In the genomic region with DNA sequence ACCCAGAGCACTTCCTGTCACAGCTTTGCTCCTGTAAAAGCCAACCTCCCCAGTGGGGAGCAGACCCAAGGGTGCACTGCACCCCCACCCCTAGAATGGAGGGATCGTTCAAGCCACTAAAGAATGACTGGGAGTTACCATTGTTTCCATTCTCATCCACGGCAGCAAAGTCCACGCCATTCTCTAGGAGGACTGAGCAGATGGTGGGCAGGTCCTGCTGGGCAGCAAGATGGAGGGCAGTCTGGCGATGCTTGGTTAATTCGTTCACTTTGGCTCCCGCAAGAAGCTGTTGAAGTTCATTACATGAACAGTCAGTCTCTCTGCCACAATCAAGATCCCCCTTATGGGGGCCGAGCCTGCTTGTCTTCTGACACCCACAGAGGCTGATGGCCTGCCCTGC, we compare ENCODE assay signal across 29 cellular contexts. TPM values are rescaled to one million over a fixed set of nuclear protein-coding genes. Genes with fewer than 3 reads are reported as not detected.
A peak's percentile ranks its signal among the peaks of the same experiment; 100 is the strongest.
DNase-seq lines count a peak whose midpoint lies in the region; ATAC-seq and TF ChIP-seq lines count a peak whose summit lies in the region.
"Had no signal": no experiment of that assay in that cellular context is flagged by ENCODE, and none has a peak within 500 bp of the region (broad histone marks: within the 10 kb centered on the region; RNA-seq: fewer than 3 reads in every experiment).

No MANE protein-coding gene starts in this region.

- CTCF ChIA-PET in activated naive CD4-positive, alpha-beta T cell treated with anti-CD3 and anti-CD28 coated beads, Interleukin-2, amount 10 ng/mL, durations not matched to agents 7 days and 5 days (lab: Charles Lee) = interaction anchor here (1.2 kb wide), 1 partner anchor 43 kb away, joined by 5 read pairs; no protein-coding TSS in a partner anchor
- CTCF ChIA-PET in naive thymus-derived CD4-positive, alpha-beta T cell (lab: Charles Lee) = interaction anchor here (0.9 to 1.6 kb wide), 3 partner anchors 11 to 68 kb away, joined by 3 read pairs; no protein-coding TSS in a partner anchor

- no peaks in the 10 kb centered on the region for H3K27me3 Mint-ChIP-seq in activated naive CD4-positive, alpha-beta T cell treated with anti-CD3 and anti-CD28 coated beads, Interleukin-2, amount 10 ng/mL, durations not matched to agents 7 days and 5 days
- H3K27me3 Mint-ChIP-seq in activated T-helper 1 cell treated with anti-CD3 and anti-CD28 coated beads, Interleukin-12 subunit alpha, Interleukin-12 subunit beta, Interleukin-2, Interleukin-4 antibody, amounts not matched to agents 30 ng/mL and 10 ng/mL and 1 ng/mL, durations not matched to agents 14 hours and 24 hours and 36 hours (ENCODE audit: insufficient read depth) = no peaks in the 10 kb centered on the region
- no peaks in the 10 kb centered on the region for H3K27me3 Mint-ChIP-seq in naive thymus-derived CD4-positive, alpha-beta T cell

- ATAC-seq in activated naive CD4-positive, alpha-beta T cell treated with anti-CD3 and anti-CD28 coated beads, Interleukin-2, amount 50 U/mL, for 72 hours = no peak
- no peak for ATAC-seq in naive thymus-derived CD4-positive, alpha-beta T cell
- ATAC-seq in GM18511 (IDR thresholded peaks at IDR 0.05; ENCODE audit: unreplicated experiment) = no peak
- no peak for ATAC-seq in GM21529 (IDR thresholded peaks at IDR 0.05; ENCODE audit: unreplicated experiment)
- ATAC-seq: left colon, upper lobe of right lung had no signal

- peak overlapping the region; percentile 98 for H3K4me2 ChIP-seq in KMS-11

- H3K79me2 ChIP-seq in KMS-11 (ENCODE audit: insufficient read depth, low read depth) = peaks cover 8% of the 10 kb centered on the region; the same call in 1 of the 2 replicates

- no peaks in the 10 kb centered on the region for H4K20me1 ChIP-seq in KMS-11 (ENCODE audit: insufficient read depth)

- H3K27me3 ChIP-seq in KMS-11 (ENCODE audit: insufficient read depth, low read depth) = no peaks in the 10 kb centered on the region
- H3K27me3 ChIP-seq in naive thymus-derived CD4-positive, alpha-beta T cell (ENCODE audit: control insufficient read depth in 2 of 2, insufficient read depth in 2 of 2, low read length in 2 of 2) = no peaks in the 10 kb centered on the region
- H3K27me3 ChIP-seq: BE2C, breast epithelium, colonic mucosa, upper lobe of right lung had no signal

- H3K9me3 Mint-ChIP-seq in activated naive CD4-positive, alpha-beta T cell treated with anti-CD3 and anti-CD28 coated beads, Interleukin-2, amount 10 ng/mL, durations not matched to agents 7 days and 5 days = no peaks in the 10 kb centered on the region
- no peaks in the 10 kb centered on the region for H3K9me3 Mint-ChIP-seq in activated naive CD4-positive, alpha-beta T cell treated with anti-CD3 and anti-CD28 coated beads, Interleukin-2, amount 50 U/mL, for 72 hours
- no peaks in the 10 kb centered on the region for H3K9me3 Mint-ChIP-seq in activated T-helper 1 cell treated with anti-CD3 and anti-CD28 coated beads, Interleukin-12 subunit alpha, Interleukin-12 subunit beta, Interleukin-2, Interleukin-4 antibody, amounts not matched to agents 30 ng/mL and 10 ng/mL and 1 ng/mL, durations not matched to agents 14 hours and 24 hours and 36 hours
- H3K9me3 Mint-ChIP-seq in naive thymus-derived CD4-positive, alpha-beta T cell = no peaks in the 10 kb centered on the region
- H3K9me3 Mint-ChIP-seq: neural crest cell had no signal

- no peaks in the 10 kb centered on the region; the same call in 1 of the 2 replicates for H3K36me3 ChIP-seq in KMS-11 (ENCODE audit: insufficient read depth)
- peaks cover 42 to 64% (median 45%) of the 10 kb centered on the region in 3 experiments for H3K36me3 ChIP-seq in naive thymus-derived CD4-positive, alpha-beta T cell (ENCODE audit: control insufficient read depth in 2 of 3, insufficient read depth in 3 of 3, low read length in 3 of 3)

- intact Hi-C loops in activated T-helper 1 cell treated with anti-CD3 and anti-CD28 coated beads, Interleukin-12 subunit alpha, Interleukin-12 subunit beta, Interleukin-2, Interleukin-4 antibody, amounts not matched to agents 30 ng/mL and 10 ng/mL and 1 ng/mL, durations not matched to agents 14 hours and 24 hours and 36 hours (cut with micrococcal nuclease) = no loop called here
- intact Hi-C loops in naive thymus-derived CD4-positive, alpha-beta T cell (cut with micrococcal nuclease) = no loop called here

- H3K36me3 Mint-ChIP-seq in activated naive CD4-positive, alpha-beta T cell treated with anti-CD3 and anti-CD28 coated beads, Interleukin-2, amount 10 ng/mL, durations not matched to agents 7 days and 5 days = peaks cover 79% of the 10 kb centered on the region
- peaks cover 33 to 44% of the 10 kb centered on the region in 2 donors for H3K36me3 Mint-ChIP-seq in activated naive CD4-positive, alpha-beta T cell treated with anti-CD3 and anti-CD28 coated beads, Interleukin-2, amount 50 U/mL, for 72 hours
- H3K36me3 Mint-ChIP-seq in activated T-helper 1 cell treated with anti-CD3 and anti-CD28 coated beads, Interleukin-12 subunit alpha, Interleukin-12 subunit beta, Interleukin-2, Interleukin-4 antibody, amounts not matched to agents 30 ng/mL and 10 ng/mL and 1 ng/mL, durations not matched to agents 14 hours and 24 hours and 36 hours (ENCODE audit: low read depth) = peaks cover 67% of the 10 kb centered on the region
- peaks cover 8 to 55% (median 28%) of the 10 kb centered on the region in 5 donors for H3K36me3 Mint-ChIP-seq in naive thymus-derived CD4-positive, alpha-beta T cell

- H3K4me1 Mint-ChIP-seq in activated naive CD4-positive, alpha-beta T cell treated with anti-CD3 and anti-CD28 coated beads, Interleukin-2, amount 10 ng/mL, durations not matched to agents 7 days and 5 days = peaks cover 53% of the 10 kb centered on the region
- peaks cover 47% of the 10 kb centered on the region for H3K4me1 Mint-ChIP-seq in activated T-helper 1 cell treated with anti-CD3 and anti-CD28 coated beads, Interleukin-12 subunit alpha, Interleukin-12 subunit beta, Interleukin-2, Interleukin-4 antibody, amounts not matched to agents 30 ng/mL and 10 ng/mL and 1 ng/mL, durations not matched to agents 14 hours and 24 hours and 36 hours (ENCODE audit: low read depth)
- H3K4me1 Mint-ChIP-seq in naive thymus-derived CD4-positive, alpha-beta T cell = peaks cover 43 to 73% (median 55%) of the 10 kb centered on the region in 7 donors
- H3K4me1 Mint-ChIP-seq: neural crest cell had no signal

- no peak for TF ChIP-seq CTCF in KMS-11 (conservative IDR thresholded peaks at IDR 0.05; ENCODE audit: low read depth, low read length)

- no peak overlapping the region for H2AFZ ChIP-seq in KMS-11 (ENCODE audit: low read depth)
- H2AFZ ChIP-seq: parathyroid adenoma had no signal

- H3K4me3 Mint-ChIP-seq in activated naive CD4-positive, alpha-beta T cell treated with anti-CD3 and anti-CD28 coated beads, Interleukin-2, amount 10 ng/mL, durations not matched to agents 7 days and 5 days = no peak overlapping the region
- H3K4me3 Mint-ChIP-seq in activated T-helper 1 cell treated with anti-CD3 and anti-CD28 coated beads, Interleukin-12 subunit alpha, Interleukin-12 subunit beta, Interleukin-2, Interleukin-4 antibody, amounts not matched to agents 30 ng/mL and 10 ng/mL and 1 ng/mL, durations not matched to agents 14 hours and 24 hours and 36 hours = peak overlapping the region; percentile 2
- H3K4me3 Mint-ChIP-seq in naive thymus-derived CD4-positive, alpha-beta T cell = peak overlapping the region in 7 of 10 donors; percentile 11 to 93 (median 59)
- H3K4me3 Mint-ChIP-seq: neural crest cell had no signal

- H3K9ac ChIP-seq in KMS-11 = no peak overlapping the region
- H3K9ac ChIP-seq: parathyroid adenoma had no signal

- H3K27ac Mint-ChIP-seq in activated naive CD4-positive, alpha-beta T cell treated with anti-CD3 and anti-CD28 coated beads, Interleukin-2, amount 10 ng/mL, durations not matched to agents 7 days and 5 days = peak overlapping the region; percentile 97
- no peak overlapping the region for H3K27ac Mint-ChIP-seq in activated naive CD4-positive, alpha-beta T cell treated with anti-CD3 and anti-CD28 coated beads, Interleukin-2, amount 50 U/mL, for 72 hours
- H3K27ac Mint-ChIP-seq in activated T-helper 1 cell treated with anti-CD3 and anti-CD28 coated beads, Interleukin-12 subunit alpha, Interleukin-12 subunit beta, Interleukin-2, Interleukin-4 antibody, amounts not matched to agents 30 ng/mL and 10 ng/mL and 1 ng/mL, durations not matched to agents 14 hours and 24 hours and 36 hours = peak overlapping the region; percentile 36
- H3K27ac Mint-ChIP-seq in naive thymus-derived CD4-positive, alpha-beta T cell = peak overlapping the region; percentile 36 to 100 (median 96)

- no peak overlapping the region for H3K4me3 ChIP-seq in KMS-11 (IDR thresholded peaks at IDR 0.05; ENCODE audit: insufficient read depth, low read depth, low read length)
- H3K4me3 ChIP-seq in naive thymus-derived CD4-positive, alpha-beta T cell (ENCODE audit: low read length) = no peak overlapping the region
- H3K4me3 ChIP-seq: breast epithelium, colonic mucosa, upper lobe of right lung had no signal

- H3K9me3 ChIP-seq in naive thymus-derived CD4-positive, alpha-beta T cell (ENCODE audit: control insufficient read depth in 2 of 3, low read length in 3 of 3) = no peaks in the 10 kb centered on the region
- H3K9me3 ChIP-seq: BE2C, breast epithelium, Caco-2, colonic mucosa, upper lobe of right lung had no signal

- peak overlapping the region; percentile 94 for H3K27ac ChIP-seq in KMS-11
- peak overlapping the region; percentile 82 for H3K27ac ChIP-seq in naive thymus-derived CD4-positive, alpha-beta T cell (ENCODE audit: low read depth, low read length)
- H3K27ac ChIP-seq: breast epithelium, colonic mucosa, epithelial cell of prostate, parathyroid adenoma, upper lobe of right lung had no signal

- POLR2A ChIA-PET in naive thymus-derived CD4-positive, alpha-beta T cell (lab: Charles Lee) = interaction anchor here (9.8 kb wide), 1 partner anchor 30 kb away, joined by 132 read pairs; the partner anchor contains the start of genes CYB5D2 and ZZEF1

- DNase-seq in activated naive CD4-positive, alpha-beta T cell treated with anti-CD3 and anti-CD28 coated beads, Interleukin-2, amount 10 ng/mL, durations not matched to agents 7 days and 5 days = peak; percentile 2
- no peak for DNase-seq in activated naive CD4-positive, alpha-beta T cell treated with anti-CD3 and anti-CD28 coated beads, Interleukin-2, amount 50 U/mL, for 72 hours (ENCODE audit: low spot score in 2 of 2)
- no peak for DNase-seq in activated T-helper 1 cell treated with anti-CD3 and anti-CD28 coated beads, Interleukin-12 subunit alpha, Interleukin-12 subunit beta, Interleukin-2, Interleukin-4 antibody, amounts not matched to agents 30 ng/mL and 10 ng/mL and 1 ng/mL, durations not matched to agents 14 hours and 24 hours and 36 hours (ENCODE audit: low spot score)
- no peak for DNase-seq in naive thymus-derived CD4-positive, alpha-beta T cell
- no peak for DNase-seq in OCI-M2 (lab: John Stamatoyannopoulos, UW; ENCODE audit: unreplicated experiment)
- DNase-seq: anterior cingulate cortex; BE2C; Caco-2; colonic mucosa; DMS53; effector CD4-positive, alpha-beta T cell; Kasumi-1; left colon; mammary epithelial cell; MV-4-11; NCI-H1436; NCI-H2081; NCI-H69; retina; Right ventricle myocardium superior; stimulated activated naive CD4-positive, alpha-beta T cell; upper lobe of right lung had no signal

- H3K4me1 ChIP-seq in KMS-11 (ENCODE audit: low read depth, poor library complexity, severe bottlenecking) = peaks cover 52% of the 10 kb centered on the region
- H3K4me1 ChIP-seq in naive thymus-derived CD4-positive, alpha-beta T cell (ENCODE audit: control insufficient read depth in 2 of 2, insufficient read depth in 2 of 2, low read length in 2 of 2) = peaks cover 46 to 57% of the 10 kb centered on the region in 2 donors
- H3K4me1 ChIP-seq: BE2C, breast epithelium, Caco-2, colonic mucosa, parathyroid adenoma, upper lobe of right lung had no signal

RNA-seq across cellular contexts. Expression of gene CYB5D2, which starts 30.8 kb away (rescaled TPM):
- 10 to 100 TPM in 1 of 2 donors, 1 to 10 TPM in 1; 2.6 to 10.6 TPM for total RNA-seq in activated naive CD4-positive, alpha-beta T cell treated with anti-CD3 and anti-CD28 coated beads, Interleukin-2, amount 50 U/mL, for 72 hours
- total RNA-seq in activated T-helper 1 cell treated with anti-CD3 and anti-CD28 coated beads, Interleukin-12 subunit alpha, Interleukin-12 subunit beta, Interleukin-2, Interleukin-4 antibody, amounts not matched to agents 30 ng/mL and 10 ng/mL and 1 ng/mL, durations not matched to agents 14 hours and 24 hours and 36 hours = 6.9 and 9.4 TPM in 2 replicates
- total RNA-seq in naive thymus-derived CD4-positive, alpha-beta T cell = 10 to 100 TPM in 2 of 5 experiments, 1 to 10 TPM in 3; 6.5 to 11.4 (median 8.3) TPM
- 10 to 100 TPM; 17.5 to 17.7 TPM for polyA plus RNA-seq in naive thymus-derived CD4-positive, alpha-beta T cell

RNA-seq across cellular contexts. Expression of gene ZZEF1, which starts 30.9 kb away (rescaled TPM):
- 10 to 100 TPM; 37.0 to 50.0 TPM for total RNA-seq in activated naive CD4-positive, alpha-beta T cell treated with anti-CD3 and anti-CD28 coated beads, Interleukin-2, amount 50 U/mL, for 72 hours
- total RNA-seq in activated T-helper 1 cell treated with anti-CD3 and anti-CD28 coated beads, Interleukin-12 subunit alpha, Interleukin-12 subunit beta, Interleukin-2, Interleukin-4 antibody, amounts not matched to agents 30 ng/mL and 10 ng/mL and 1 ng/mL, durations not matched to agents 14 hours and 24 hours and 36 hours = 43.8 and 45.2 TPM in 2 replicates
- 100 to 1,000 TPM in 1 of 5 experiments, 10 to 100 TPM in 4; 62.1 to 101 (median 97.4) TPM for total RNA-seq in naive thymus-derived CD4-positive, alpha-beta T cell
- 10 to 100 TPM in 1 of 2 donors, 1 to 10 TPM in 1; 8.0 to 10.1 TPM for polyA plus RNA-seq in naive thymus-derived CD4-positive, alpha-beta T cell

Comparison
In these comparisons a context has a peak if more than half of its experiments do, and no peak if none do; other contexts are left out.
1. H3K27ac Mint-ChIP-seq: peak in activated naive CD4-positive, alpha-beta T cell treated with anti-CD3 and anti-CD28 coated beads, Interleukin-2, amount 10 ng/mL, durations not matched to agents 7 days and 5 days (single experiment), activated T-helper 1 cell treated with anti-CD3 and anti-CD28 coated beads, Interleukin-12 subunit alpha, Interleukin-12 subunit beta, Interleukin-2, Interleukin-4 antibody, amounts not matched to agents 30 ng/mL and 10 ng/mL and 1 ng/mL, durations not matched to agents 14 hours and 24 hours and 36 hours (single experiment) and naive thymus-derived CD4-positive, alpha-beta T cell (9 of 9); none in activated naive CD4-positive, alpha-beta T cell treated with anti-CD3 and anti-CD28 coated beads, Interleukin-2, amount 50 U/mL, for 72 hours (0 of 2).